In genomic region chr6:43833996-43834390, GRCh38 we compare ENCODE assay signal across 12 cellular contexts.
DNase-seq lines count a peak whose midpoint lies in the region; ATAC-seq, FAIRE-seq and TF ChIP-seq lines count a peak whose summit lies in the region.
"Had no signal": no experiment of that assay in that cellular context is flagged by ENCODE, and none has a peak within 500 bp of the region (broad histone marks: within the 10 kb centered on the region; RNA-seq: fewer than 3 reads in every experiment).

No MANE protein-coding gene starts in this region.

- no peak overlapping the region for H2AK5ac ChIP-seq in H1 (ENCODE audit: low read depth, low read length)

- FAIRE-seq in H1 (lab: Jason Lieb, UNC) (no peak), pancreas (lab: Jason Lieb, UNC) (no peak)
- FAIRE-seq: A549, GM19239 had no signal

- H3K18ac ChIP-seq in H1 (ENCODE audit: extremely low read depth, low read length), result no peak overlapping the region

- intact Hi-C loops in Caco-2 (cut with micrococcal nuclease; ENCODE audit: unreplicated experiment), result loop anchor here (1.0 kb wide), 2 partner anchors 10 to 30 kb away; no protein-coding TSS in a partner anchor
- intact Hi-C loops in pancreas (cut with DNase I), result loop anchor here in 1 of 3 donors (5.0 kb wide), 1 partner anchor 62 kb away; the partner anchor contains the start of gene VEGFA
- intact Hi-C loops in uterus (cut with DNase I; ENCODE audit: low total_unique reads), result no loop called here

- H3K23me2 ChIP-seq in H1 (ENCODE audit: low read depth, low read length), result no peaks in the 10 kb centered on the region

- TF ChIP-seq EP300 in H1 (IDR thresholded peaks at IDR 0.05; ENCODE audit: borderline replicate concordance in 1 of 2, low read depth in 2 of 2, low read length in 2 of 2), result no peak

- no peak overlapping the region for H3K14ac ChIP-seq in H1 (ENCODE audit: insufficient read length)

- peaks cover 87% of the 10 kb centered on the region for H3K4me1 ChIP-seq in Caco-2
- H3K4me1 ChIP-seq in HEK293 (ENCODE audit: control insufficient read depth, insufficient read depth, low read length), result no peaks in the 10 kb centered on the region
- H3K4me1 ChIP-seq in H1 (replicated peaks in 1 of 4; ENCODE audit: control insufficient read depth in 3 of 4, insufficient read depth in 4 of 4, low read length in 3 of 4), result peaks cover 0 to 3% (median under 1%) of the 10 kb centered on the region in 4 experiments; a peak in 2 of 7 replicates
- H3K4me1 ChIP-seq in pancreas, result peaks cover 22 to 42% (median 36%) of the 10 kb centered on the region in 3 donors
- H3K4me1 ChIP-seq in uterus, result no peaks in the 10 kb centered on the region

- no peaks in the 10 kb centered on the region for H3K36me3 Mint-ChIP-seq in Caco-2 (ENCODE audit: insufficient read depth, unreplicated experiment)
- H3K36me3 Mint-ChIP-seq: CD8-positive, alpha-beta memory T cell had no signal

- H3K4ac ChIP-seq in H1 (replicated peaks; ENCODE audit: insufficient read length, low read depth, low read length), result no peak overlapping the region

- no peak for DNase-seq in Caco-2
- DNase-seq in H1 (ENCODE audit: low read depth in 1 of 2, low spot score in 2 of 2), result no peak
- DNase-seq in pancreas, result no peak
- no peak for DNase-seq in NOMO-1 (lab: John Stamatoyannopoulos, UW; ENCODE audit: unreplicated experiment in 2 of 2)
- DNase-seq in HuH-7 (ENCODE audit: low spot score), result no peak
- DNase-seq in HUDEP-2 (lab: John Stamatoyannopoulos, UW; ENCODE audit: unreplicated experiment in 76 of 76), result no peak
- no peak for DNase-seq in uterus
- DNase-seq: GF-D8 had no signal

- no peak overlapping the region for H2BK15ac ChIP-seq in H1 (ENCODE audit: low read length)

- H3K79me2 ChIP-seq in H1 (ENCODE audit: control insufficient read depth in 1 of 2, insufficient read depth in 2 of 2, low read length in 2 of 2), result no peaks in the 10 kb centered on the region

- H3K27ac Mint-ChIP-seq in Caco-2 (ENCODE audit: unreplicated experiment), result peak overlapping the region; percentile 43
- H3K27ac Mint-ChIP-seq: CD8-positive, alpha-beta memory T cell had no signal

- H3K4me3 ChIP-seq in Caco-2 (ENCODE audit: low read depth, low read length) (no peak overlapping the region), HEK293 (ENCODE audit: low read depth, low read length) (no peak overlapping the region), H1 (ENCODE audit: extremely low read depth in 1 of 4, insufficient read depth in 2 of 4, low read depth in 3 of 4, low read length in 4 of 4) (no peak overlapping the region), pancreas (no peak overlapping the region), uterus (no peak overlapping the region)
- H3K4me3 ChIP-seq: A549 had no signal

- peak in 1 of 4 donors; percentile 5 for ATAC-seq in pancreas

- no peak overlapping the region; a peak in 1 of 4 replicates for H3K4me2 ChIP-seq in H1 (ENCODE audit: insufficient read depth in 1 of 2, low read depth in 2 of 2, low read length in 2 of 2)
- H3K4me2 ChIP-seq: A549 had no signal

- H2AFZ ChIP-seq in H1 (ENCODE audit: low read length), result no peak overlapping the region

- no peak overlapping the region for H3K9ac ChIP-seq in H1 (replicated peaks in 1 of 4; ENCODE audit: extremely low read depth in 1 of 4, low read depth in 3 of 4, low read length in 3 of 4)

- H4K8ac ChIP-seq in H1 (ENCODE audit: extremely low read depth, insufficient read depth, low read length), result no peak overlapping the region

- no peak overlapping the region for H2BK12ac ChIP-seq in H1 (ENCODE audit: low read depth, low read length)

- peak overlapping the region; percentile 25 for H4K91ac ChIP-seq in H1 (replicated peaks; ENCODE audit: insufficient read length, low read length)

- H3K23ac ChIP-seq in H1 (ENCODE audit: insufficient read length), result no peak overlapping the region

- H2BK20ac ChIP-seq in H1 (ENCODE audit: low read length), result no peak overlapping the region

- H3K56ac ChIP-seq in H1 (replicated peaks; ENCODE audit: insufficient read length, low read depth, low read length), result no peak overlapping the region

- POLR2A ChIA-PET in Caco-2 (lab: Charles Lee) (interaction anchor here (1.1 kb wide), 1 partner anchor 92 kb away, joined by 3 read pairs; no protein-coding TSS in a partner anchor), HEK293 (lab: Yijun Ruan, JAX) (no interaction called here), H1 (lab: Charles Lee; ENCODE audit: partially characterized antibody) (interaction anchor here (1.3 kb wide), 1 partner anchor 64 kb away, joined by 3 read pairs; the partner anchor contains the start of gene VEGFA)

- TF ChIP-seq RAD21 in H1 (IDR thresholded peaks at IDR 0.05 in 1 of 2, conservative IDR thresholded peaks at IDR 0.05 in 1 of 2; ENCODE audit: low read depth in 2 of 2, low read length in 2 of 2), result no peak

- H3K9me3 ChIP-seq in Caco-2 (no peaks in the 10 kb centered on the region), HEK293 (ENCODE audit: control insufficient read depth, insufficient read depth, low read depth, low read length) (no peaks in the 10 kb centered on the region), H1 (ENCODE audit: insufficient read depth in 2 of 2, low read depth in 1 of 2, low read length in 1 of 2) (no peaks in the 10 kb centered on the region), pancreas (no peaks in the 10 kb centered on the region), uterus (no peaks in the 10 kb centered on the region)
- H3K9me3 ChIP-seq: A549 had no signal

- no peaks in the 10 kb centered on the region for H3K36me3 ChIP-seq in Caco-2 (ENCODE audit: control insufficient read depth, insufficient read depth, low read length)
- no peaks in the 10 kb centered on the region for H3K36me3 ChIP-seq in HEK293 (ENCODE audit: control insufficient read depth in 2 of 2, insufficient read depth in 1 of 2, low read length in 2 of 2)
- H3K36me3 ChIP-seq in H1 (ENCODE audit: control insufficient read depth in 2 of 4, insufficient read depth in 4 of 4, low read length in 3 of 4), result no peaks in the 10 kb centered on the region
- no peaks in the 10 kb centered on the region for H3K36me3 ChIP-seq in pancreas
- no peaks in the 10 kb centered on the region for H3K36me3 ChIP-seq in uterus

- TF ChIP-seq POLR2A in H1 (IDR thresholded peaks at IDR 0.05; ENCODE audit: control extremely low read depth in 1 of 2, low read depth in 2 of 2, low read length in 2 of 2), result no peak
- no peak for TF ChIP-seq POLR2A in uterus (IDR thresholded peaks at IDR 0.05)

- H2BK120ac ChIP-seq in H1 (replicated peaks; ENCODE audit: low read depth, low read length), result no peak overlapping the region

- no TSS peak for BruUV-seq in Caco-2 (replicated peaks; lab: Mats Ljungman, UMichigan)

- H3K27ac ChIP-seq in HEK293 (ENCODE audit: extremely low read depth, low read depth, low read length) (no peak overlapping the region), H1 (ENCODE audit: low read depth, low read length) (no peak overlapping the region), pancreas (peak overlapping the region in 3 of 4 donors; percentile 33 to 75 (median 69)), uterus (no peak overlapping the region)

- H2BK5ac ChIP-seq in H1 (ENCODE audit: low read depth, low read length), result no peak overlapping the region

- no peaks in the 10 kb centered on the region for H3K27me3 Mint-ChIP-seq in Caco-2 (ENCODE audit: insufficient read depth, unreplicated experiment)

- H3K27me3 ChIP-seq in Caco-2 (replicated peaks; ENCODE audit: control insufficient read depth, insufficient read depth, low read length) (no peaks in the 10 kb centered on the region), H1 (replicated peaks in 1 of 4; ENCODE audit: control insufficient read depth in 3 of 4, extremely low read depth in 1 of 4, insufficient read depth in 3 of 4, low read length in 3 of 4) (no peaks in the 10 kb centered on the region), pancreas (no peaks in the 10 kb centered on the region), uterus (no peaks in the 10 kb centered on the region)

- H3K9me3 Mint-ChIP-seq in Caco-2 (ENCODE audit: unreplicated experiment), result no peaks in the 10 kb centered on the region
- H3K9me3 Mint-ChIP-seq: CD8-positive, alpha-beta memory T cell had no signal

- no peaks in the 10 kb centered on the region for H3K79me1 ChIP-seq in H1 (ENCODE audit: low read depth, low read length)

- no peak for TF ChIP-seq CTCF in Caco-2 (IDR thresholded peaks at IDR 0.05; ENCODE audit: insufficient read depth in 1 of 2, low read depth in 1 of 2, low read length in 1 of 2, severe bottlenecking in 1 of 2, unreplicated experiment in 1 of 2)
- TF ChIP-seq CTCF in HEK293 (tag by site-specific recombination; IDR thresholded peaks at IDR 0.05), result no peak
- TF ChIP-seq CTCF in H1 (IDR thresholded peaks at IDR 0.05; ENCODE audit: control extremely low read depth in 1 of 3, insufficient read depth in 1 of 3, low read depth in 1 of 3, low read length in 3 of 3), result no peak
- TF ChIP-seq CTCF in pancreas (IDR thresholded peaks at IDR 0.05), result no peak
- no peak for TF ChIP-seq CTCF in uterus (IDR thresholded peaks at IDR 0.05)

- H3K4me1 Mint-ChIP-seq in Caco-2 (ENCODE audit: low read depth, unreplicated experiment), result peaks cover 47% of the 10 kb centered on the region
- H3K4me1 Mint-ChIP-seq: CD8-positive, alpha-beta memory T cell had no signal

- WGBS in H1 (ENCODE audit: extremely low coverage in 1 of 2, insufficient coverage in 1 of 2, insufficient read length in 1 of 2, insufficient replicate concordance in 2 of 2, low coverage in 1 of 2, low lambda C conversion rate in 2 of 2, missing lambda C conversion rate in 1 of 2), 2 experiments, result 90% methylated on average over 9 of the region's 9 CpGs; no CpG with 5 or more reads in 1 of the 2 experiments
- 25 to 55% methylated on average over 9 of the region's 9 CpGs for WGBS in pancreas, 2 donors

- no peak overlapping the region for H3K4me3 Mint-ChIP-seq in Caco-2 (ENCODE audit: unreplicated experiment)
- H3K4me3 Mint-ChIP-seq: CD8-positive, alpha-beta memory T cell had no signal

- H4K5ac ChIP-seq in H1 (ENCODE audit: insufficient read length, low read depth, low read length), result no peak overlapping the region

- H4K20me1 ChIP-seq in H1 (replicated peaks in 1 of 2; ENCODE audit: control insufficient read depth in 1 of 2, insufficient read depth in 2 of 2, low read length in 2 of 2), result no peaks in the 10 kb centered on the region

- CTCF ChIA-PET in Caco-2 (lab: Charles Lee), result interaction anchor here (1.0 to 2.2 kb wide), 4 partner anchors 9 to 120 kb away, joined by 3 to 10 read pairs (median 4); no protein-coding TSS in a partner anchor
- CTCF ChIA-PET in HEK293 (lab: Yijun Ruan, JAX), result interaction anchor here (0.9 kb wide), 3 partner anchors 17 to 241 kb away, joined by 3 to 4 read pairs (median 4); no protein-coding TSS in a partner anchor
- CTCF ChIA-PET in H1 (lab: Charles Lee; ENCODE audit: partially characterized antibody), result interaction anchor here (1.6 to 3.8 kb wide), 4 partner anchors 17 to 60 kb away, joined by 4 to 17 read pairs (median 8); no protein-coding TSS in a partner anchor

TF ChIP-seq in HEK293, 187 proteins besides CTCF, POLR2A, EP300 and RAD21 (continues in another document):
- TF ChIP-seq ZNF10 (tag by site-specific recombination; IDR thresholded peaks at IDR 0.05), result 0 out of 2 replicates have a peak, but pooled peaks have one; percentile 35
- no peak for TF ChIP-seq ZNF473 (tag by site-specific recombination; IDR thresholded peaks at IDR 0.05)

TF ChIP-seq in H1, 55 proteins besides CTCF, POLR2A, EP300 and RAD21 (continues in another document):
- no peak for TF ChIP-seq CBX5 (IDR thresholded peaks at IDR 0.05; ENCODE audit: low read depth, low read length)
- TF ChIP-seq SUZ12 (IDR thresholded peaks at IDR 0.05; ENCODE audit: low read length), result no peak

Comparison
In these comparisons a context has a peak if more than half of its experiments do, and no peak if none do; other contexts are left out.
1. H3K27ac ChIP-seq: peak in pancreas (3 of 4); none in HEK293 (single experiment), H1 (single experiment) and uterus (0 of 2).